In the genomic region with DNA sequence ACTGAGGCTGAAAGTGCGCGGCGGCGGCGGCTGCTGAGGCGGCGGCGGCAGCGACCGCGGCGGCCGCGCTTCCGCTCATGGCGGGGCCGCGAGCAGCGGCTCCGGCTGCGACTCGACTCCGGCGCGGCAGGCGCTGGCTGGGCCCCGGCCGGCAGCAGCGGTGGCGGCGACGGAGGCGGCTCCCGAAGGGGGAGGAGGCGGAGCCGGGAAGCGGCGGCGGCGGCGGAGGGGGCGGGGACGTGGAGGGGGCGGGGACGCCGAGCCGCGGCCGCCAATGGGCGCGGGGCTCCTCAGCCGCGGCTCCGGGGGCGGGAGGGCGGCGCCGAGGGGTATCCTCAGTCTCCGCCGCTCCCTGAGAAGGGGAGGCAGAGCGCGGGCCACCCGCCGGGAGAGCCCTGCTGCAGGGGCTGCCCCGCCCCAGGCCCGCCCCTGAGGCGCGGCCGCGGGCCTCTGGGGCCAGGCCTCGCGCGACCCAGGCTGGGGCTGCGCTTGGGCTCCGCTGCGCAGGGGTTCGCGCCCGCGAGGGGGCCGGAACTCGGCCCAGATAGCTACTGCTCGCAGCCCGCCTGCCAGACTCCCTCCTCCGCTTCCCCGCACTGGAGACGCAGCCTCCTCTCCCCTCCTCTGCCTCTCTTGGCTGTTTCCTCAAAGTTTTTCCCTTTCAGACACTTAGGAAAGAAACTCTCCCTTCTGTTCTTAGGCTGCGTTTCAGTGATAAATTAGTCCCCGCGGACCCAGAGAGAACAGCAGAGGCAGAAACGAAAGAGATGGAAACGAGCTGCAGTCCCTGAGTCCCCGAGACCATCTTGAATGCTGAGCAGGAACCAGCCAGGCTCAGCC, we compare ENCODE assay signal across 8 cellular contexts.
DNase-seq lines count a peak whose midpoint lies in the region; ATAC-seq and TF ChIP-seq lines count a peak whose summit lies in the region.

No MANE protein-coding gene starts in this region.

- TF ChIP-seq POLR2A in GM15510 (IDR thresholded peaks at IDR 0.05; ENCODE audit: borderline replicate concordance, extremely low read depth, insufficient read length) (peak; percentile 91), vagina (IDR thresholded peaks at IDR 0.05) (peak in 1 of 2 donors; percentile 83)

- H3K4me3 Mint-ChIP-seq in T-helper 17 cell: peak overlapping the region; percentile 95

- H3K27me3 ChIP-seq in right cardiac atrium (ENCODE audit: control insufficient read depth, insufficient read depth) (no peaks in the 10 kb centered on the region), rectal smooth muscle tissue (ENCODE audit: control insufficient read depth, insufficient read depth, low read length) (no peaks in the 10 kb centered on the region), vagina (no peaks in the 10 kb centered on the region)

- H3K36me3 ChIP-seq in rectal smooth muscle tissue (ENCODE audit: control insufficient read depth, insufficient read depth, low read length) (no peaks in the 10 kb centered on the region), vagina (no peaks in the 10 kb centered on the region)

- peaks cover 43% of the 10 kb centered on the region for H3K4me1 Mint-ChIP-seq in T-helper 17 cell

- ATAC-seq in HG02884 (IDR thresholded peaks at IDR 0.05; ENCODE audit: unreplicated experiment): peak; percentile 80
- peak; percentile 91 for ATAC-seq in T-helper 17 cell
- peak; percentile 99 for ATAC-seq in right cardiac atrium

- peak overlapping the region; percentile 93 for H3K27ac ChIP-seq in angular gyrus (ENCODE audit: low read depth, low read length)
- H3K27ac ChIP-seq in right cardiac atrium (ENCODE audit: low read length): peak overlapping the region; percentile 90
- peak overlapping the region; percentile 93 for H3K27ac ChIP-seq in rectal smooth muscle tissue (ENCODE audit: low read depth, low read length)
- peak overlapping the region; percentile 80 for H3K27ac ChIP-seq in vagina

- no peaks in the 10 kb centered on the region for H3K27me3 Mint-ChIP-seq in T-helper 17 cell

- peak in 1 of 3 experiments; percentile 10 for TF ChIP-seq CTCF in vagina (IDR thresholded peaks at IDR 0.05)

- H3K4me1 ChIP-seq in right cardiac atrium (ENCODE audit: control insufficient read depth, insufficient read depth, low read length) (peaks cover 2% of the 10 kb centered on the region), rectal smooth muscle tissue (ENCODE audit: control insufficient read depth, insufficient read depth, low read length) (peaks cover 9% of the 10 kb centered on the region), vagina (peaks cover 50% of the 10 kb centered on the region)

- no peaks in the 10 kb centered on the region for H3K36me3 Mint-ChIP-seq in T-helper 17 cell (ENCODE audit: low read depth)

- intact Hi-C loops in right cardiac atrium (cut with DNase I) (loop anchor here in 1 of 4 donors (10.0 kb wide), 1 partner anchor 83 kb away; a partner anchor contains a TSS), vagina (cut with DNase I) (loop anchor here (2.0 to 10.0 kb wide), 2 partner anchors 21 to 83 kb away; a partner anchor contains a TSS)

- peak overlapping the region; percentile 59 for H3K9ac ChIP-seq in rectal smooth muscle tissue (ENCODE audit: low read length)

- no peaks in the 10 kb centered on the region for H3K9me3 ChIP-seq in T-helper 17 cell (ENCODE audit: control insufficient read depth, low read length, poor library complexity, severe bottlenecking)
- no peaks in the 10 kb centered on the region for H3K9me3 ChIP-seq in right cardiac atrium (ENCODE audit: control insufficient read depth, low read length)
- no peaks in the 10 kb centered on the region for H3K9me3 ChIP-seq in vagina

- peak overlapping the region; percentile 97 for H3K27ac Mint-ChIP-seq in T-helper 17 cell

- peak overlapping the region; percentile 98 for H3K4me3 ChIP-seq in right cardiac atrium (ENCODE audit: low read length)
- peak overlapping the region; percentile 83 for H3K4me3 ChIP-seq in rectal smooth muscle tissue (ENCODE audit: low read length)
- H3K4me3 ChIP-seq in vagina: peak overlapping the region; percentile 95 to 97

- WGBS in right cardiac atrium: under 1% methylated on average over 88 of the region's 93 CpGs

- DNase-seq in NCI-H146 treated with DMSO at 0.1 percent for 48 hours (lab: John Stamatoyannopoulos, UW; ENCODE audit: unreplicated experiment) (peak; percentile 87), T-helper 17 cell (peak; percentile 81 to 93 (median 92)), right cardiac atrium (peak; percentile 95 to 98 (median 97)), vagina (ENCODE audit: extremely low spot score in 2 of 2) (no peak)

Comparison
In these comparisons a context has a peak if more than half of its experiments do, and no peak if none do; other contexts are left out.
1. DNase-seq: peak in NCI-H146 treated with DMSO at 0.1 percent for 48 hours (single experiment), T-helper 17 cell (3 of 3) and right cardiac atrium (3 of 3); none in vagina (0 of 2).
2. Peak in every context shown above with its lines, with median percentiles within 50 percentile points of each other: ATAC-seq, H3K27ac ChIP-seq and H3K4me3 ChIP-seq.